Comparison of ENCODE assay signal across 1 cellular context in genomic region chr18:57110295-57110694, GRCh38.
TF ChIP-seq lines count a peak whose summit lies in the region.

No MANE protein-coding gene starts in this region.

TF ChIP-seq in SK-N-SH, 30 proteins besides CTCF, POLR2A, EP300 and RAD21:
- no peak for TF ChIP-seq NRF1 (IDR thresholded peaks at IDR 0.05; ENCODE audit: low read depth, low read length)
- no peak for TF ChIP-seq MAX (IDR thresholded peaks at IDR 0.05; ENCODE audit: low read depth)
- no peak for TF ChIP-seq MXI1 (IDR thresholded peaks at IDR 0.05; ENCODE audit: low read depth, low read length)
- no peak for TF ChIP-seq ELF1 (IDR thresholded peaks at IDR 0.05)
- TF ChIP-seq POLR2AphosphoS5 (IDR thresholded peaks at IDR 0.05; ENCODE audit: low read depth, low read length): no peak
- TF ChIP-seq USF1 (IDR thresholded peaks at IDR 0.05; ENCODE audit: borderline replicate concordance, low read depth): no peak
- TF ChIP-seq SIN3A (IDR thresholded peaks at IDR 0.05; ENCODE audit: borderline replicate concordance, low read depth, low read length): no peak
- TF ChIP-seq CHD2 (IDR thresholded peaks at IDR 0.05; ENCODE audit: low read length, partially characterized antibody): no peak
- TF ChIP-seq TEAD4 (IDR thresholded peaks at IDR 0.05; ENCODE audit: borderline replicate concordance, insufficient read depth): no peak
- no peak for TF ChIP-seq YY1 (IDR thresholded peaks at IDR 0.05; ENCODE audit: low read depth)
- TF ChIP-seq FOSL2 (IDR thresholded peaks at IDR 0.05; ENCODE audit: borderline replicate concordance, low read depth): no peak
- TF ChIP-seq TCF12 (IDR thresholded peaks at IDR 0.05): no peak
- TF ChIP-seq SMC3 (IDR thresholded peaks at IDR 0.05; ENCODE audit: low read depth, low read length): no peak
- no peak for TF ChIP-seq USF2 (IDR thresholded peaks at IDR 0.05; ENCODE audit: borderline replicate concordance, low read depth, low read length)
- TF ChIP-seq GABPA (IDR thresholded peaks at IDR 0.05; ENCODE audit: low read depth): no peak
- TF ChIP-seq ZBTB33 (IDR thresholded peaks at IDR 0.05; ENCODE audit: borderline replicate concordance, low read depth): no peak
